ENCODE assay signal across 8 cellular contexts in the genomic region with DNA sequence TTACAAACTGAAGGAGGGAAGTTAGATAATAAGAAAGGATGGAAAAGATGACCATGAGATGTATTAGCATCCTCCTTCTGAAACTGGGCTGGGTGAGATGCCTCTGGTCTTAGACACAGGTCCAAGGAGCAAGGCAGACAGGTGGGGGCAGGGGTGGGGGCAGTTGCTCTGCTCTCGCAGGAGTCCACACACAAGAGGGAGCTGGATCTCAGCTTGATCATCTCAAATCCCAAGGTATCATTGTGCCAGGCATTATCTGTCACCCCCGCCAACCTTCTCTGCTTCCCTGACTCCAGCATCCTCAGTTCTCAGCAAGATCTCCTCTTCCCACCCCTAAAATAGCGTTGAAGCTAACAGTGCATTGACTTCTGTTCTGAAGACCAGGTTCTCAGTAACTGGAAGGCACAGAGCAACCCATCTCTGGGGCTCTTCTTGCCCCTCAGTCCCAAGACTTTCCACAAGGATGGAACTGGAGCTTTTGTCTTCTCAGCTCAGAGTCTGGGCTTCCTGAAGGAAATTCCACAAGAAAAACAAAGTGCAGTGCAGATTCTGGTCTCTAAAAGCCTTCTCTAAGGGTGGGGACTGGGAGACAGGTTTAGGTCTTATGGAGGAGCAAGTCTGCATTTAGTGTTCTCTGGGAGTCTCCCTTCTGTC. TPM values are rescaled to one million over a fixed set of nuclear protein-coding genes. Genes with fewer than 3 reads are reported as not detected.
A peak's percentile ranks its signal among the peaks of the same experiment; 100 is the strongest.
DNase-seq lines count a peak whose midpoint lies in the region; TF ChIP-seq lines count a peak whose summit lies in the region.

No MANE protein-coding gene starts in this region.

- peaks cover 0 to 11% (median 5%) of the 10 kb centered on the region in 4 donors for H3K36me3 ChIP-seq in stomach

- no peaks in the 10 kb centered on the region for H3K9me3 ChIP-seq in iPS-18c (ENCODE audit: control insufficient read depth, insufficient read depth, low read length)
- H3K9me3 ChIP-seq in stomach, result no peaks in the 10 kb centered on the region

- peak overlapping the region; percentile 73 for H3K27ac Mint-ChIP-seq in activated T-helper 1 cell treated with anti-CD3 and anti-CD28 coated beads, Interleukin-12 subunit alpha, Interleukin-12 subunit beta, Interleukin-2, Interleukin-4 antibody, amounts not matched to agents 30 ng/mL and 10 ng/mL and 1 ng/mL, durations not matched to agents 14 hours and 24 hours and 36 hours

- H3K9me3 Mint-ChIP-seq in activated T-helper 1 cell treated with anti-CD3 and anti-CD28 coated beads, Interleukin-12 subunit alpha, Interleukin-12 subunit beta, Interleukin-2, Interleukin-4 antibody, amounts not matched to agents 30 ng/mL and 10 ng/mL and 1 ng/mL, durations not matched to agents 14 hours and 24 hours and 36 hours, result no peaks in the 10 kb centered on the region

- DNase-seq in NCI-H2196 (lab: John Stamatoyannopoulos, UW; ENCODE audit: unreplicated experiment) (peak; percentile 8), NCI-H2196 treated with DMSO at 0.1 percent for 48 hours (lab: John Stamatoyannopoulos, UW; ENCODE audit: unreplicated experiment) (no peak), stomach (no peak), HuH-7.5 (ENCODE audit: low spot score) (no peak), HCEC 1CT (no peak), foreskin melanocyte (no peak)
- DNase-seq in activated T-helper 1 cell treated with anti-CD3 and anti-CD28 coated beads, Interleukin-12 subunit alpha, Interleukin-12 subunit beta, Interleukin-2, Interleukin-4 antibody, amounts not matched to agents 30 ng/mL and 10 ng/mL and 1 ng/mL, durations not matched to agents 14 hours and 24 hours and 36 hours (ENCODE audit: low spot score), result no peak

- intact Hi-C loops in activated T-helper 1 cell treated with anti-CD3 and anti-CD28 coated beads, Interleukin-12 subunit alpha, Interleukin-12 subunit beta, Interleukin-2, Interleukin-4 antibody, amounts not matched to agents 30 ng/mL and 10 ng/mL and 1 ng/mL, durations not matched to agents 14 hours and 24 hours and 36 hours (cut with micrococcal nuclease), result no loop called here
- intact Hi-C loops in stomach (cut with DNase I; ENCODE audit: low total_unique reads), result no loop called here

- H3K4me3 ChIP-seq in iPS-18c (ENCODE audit: insufficient read depth, low read depth, low read length) (peak overlapping the region; percentile 92), stomach (peak overlapping the region; percentile 90 to 98 (median 92))

- peaks cover 25 to 74% (median 48%) of the 10 kb centered on the region in 4 donors for H3K4me1 ChIP-seq in stomach

- no peak for TF ChIP-seq POLR2A in stomach (IDR thresholded peaks at IDR 0.05)

- peaks cover 69% of the 10 kb centered on the region for H3K4me1 Mint-ChIP-seq in activated T-helper 1 cell treated with anti-CD3 and anti-CD28 coated beads, Interleukin-12 subunit alpha, Interleukin-12 subunit beta, Interleukin-2, Interleukin-4 antibody, amounts not matched to agents 30 ng/mL and 10 ng/mL and 1 ng/mL, durations not matched to agents 14 hours and 24 hours and 36 hours (ENCODE audit: low read depth)

- H3K27ac ChIP-seq in stomach, result peak overlapping the region; percentile 91 to 97 (median 95)

- no peak for TF ChIP-seq CTCF in stomach (IDR thresholded peaks at IDR 0.05)

- no peak for TF ChIP-seq EP300 in stomach (IDR thresholded peaks at IDR 0.05)

- peaks cover 38% of the 10 kb centered on the region for H3K36me3 Mint-ChIP-seq in activated T-helper 1 cell treated with anti-CD3 and anti-CD28 coated beads, Interleukin-12 subunit alpha, Interleukin-12 subunit beta, Interleukin-2, Interleukin-4 antibody, amounts not matched to agents 30 ng/mL and 10 ng/mL and 1 ng/mL, durations not matched to agents 14 hours and 24 hours and 36 hours (ENCODE audit: low read depth)

- H3K4me3 Mint-ChIP-seq in activated T-helper 1 cell treated with anti-CD3 and anti-CD28 coated beads, Interleukin-12 subunit alpha, Interleukin-12 subunit beta, Interleukin-2, Interleukin-4 antibody, amounts not matched to agents 30 ng/mL and 10 ng/mL and 1 ng/mL, durations not matched to agents 14 hours and 24 hours and 36 hours, result peak overlapping the region; percentile 95

- H3K27me3 ChIP-seq in stomach, result no peaks in the 10 kb centered on the region

- no peaks in the 10 kb centered on the region for H3K27me3 Mint-ChIP-seq in activated T-helper 1 cell treated with anti-CD3 and anti-CD28 coated beads, Interleukin-12 subunit alpha, Interleukin-12 subunit beta, Interleukin-2, Interleukin-4 antibody, amounts not matched to agents 30 ng/mL and 10 ng/mL and 1 ng/mL, durations not matched to agents 14 hours and 24 hours and 36 hours (ENCODE audit: insufficient read depth)

- WGBS in stomach, 5 donors, result 41 to 67% (median 47%) methylated on average over 3 of the region's 3 CpGs

RNA-seq across cellular contexts. Expression of gene FLOT2, which starts 1.6 kb away (rescaled TPM):
- total RNA-seq in activated T-helper 1 cell treated with anti-CD3 and anti-CD28 coated beads, Interleukin-12 subunit alpha, Interleukin-12 subunit beta, Interleukin-2, Interleukin-4 antibody, amounts not matched to agents 30 ng/mL and 10 ng/mL and 1 ng/mL, durations not matched to agents 14 hours and 24 hours and 36 hours, result 92.2 and 98.8 TPM in 2 replicates
- 10 to 100 TPM; 19.5 to 80.5 (median 42.4) TPM for total RNA-seq in stomach
- polyA plus RNA-seq in stomach, result 10 to 100 TPM; 32.1 to 43.2 (median 37.0) TPM

RNA-seq across cellular contexts. Expression of gene DHRS13, which starts 7.0 kb away (rescaled TPM):
- 34.6 and 34.9 TPM in 2 replicates for total RNA-seq in activated T-helper 1 cell treated with anti-CD3 and anti-CD28 coated beads, Interleukin-12 subunit alpha, Interleukin-12 subunit beta, Interleukin-2, Interleukin-4 antibody, amounts not matched to agents 30 ng/mL and 10 ng/mL and 1 ng/mL, durations not matched to agents 14 hours and 24 hours and 36 hours
- 10 to 100 TPM in 2 of 5 donors, 1 to 10 TPM in 2, not detected in 1; 6.4 to 33.5 (median 9.3) TPM for total RNA-seq in stomach
- polyA plus RNA-seq in stomach, result 10 to 100 TPM in 1 of 3 donors, 1 to 10 TPM in 2; 4.4 to 13.4 (median 6.0) TPM

RNA-seq across cellular contexts. Expression of gene ERAL1, which starts 41.1 kb away (rescaled TPM):
- 60.4 and 61.5 TPM in 2 replicates for total RNA-seq in activated T-helper 1 cell treated with anti-CD3 and anti-CD28 coated beads, Interleukin-12 subunit alpha, Interleukin-12 subunit beta, Interleukin-2, Interleukin-4 antibody, amounts not matched to agents 30 ng/mL and 10 ng/mL and 1 ng/mL, durations not matched to agents 14 hours and 24 hours and 36 hours
- 10 to 100 TPM; 23.1 to 97.0 (median 60.0) TPM for total RNA-seq in stomach
- 10 to 100 TPM; 36.7 to 50.3 (median 42.6) TPM for polyA plus RNA-seq in stomach

RNA-seq across cellular contexts. Expression of gene FAM222B, which starts 53.3 kb away (rescaled TPM):
- 27.5 and 28.1 TPM in 2 replicates for total RNA-seq in activated T-helper 1 cell treated with anti-CD3 and anti-CD28 coated beads, Interleukin-12 subunit alpha, Interleukin-12 subunit beta, Interleukin-2, Interleukin-4 antibody, amounts not matched to agents 30 ng/mL and 10 ng/mL and 1 ng/mL, durations not matched to agents 14 hours and 24 hours and 36 hours
- 10 to 100 TPM in 3 of 5 donors, 1 to 10 TPM in 2; 5.5 to 29.6 (median 14.0) TPM for total RNA-seq in stomach
- polyA plus RNA-seq in stomach, result 1 to 10 TPM; 4.4 to 8.3 (median 6.6) TPM

RNA-seq across cellular contexts. Expression of gene PHF12, which starts 55.4 kb away (rescaled TPM):
- 58.4 and 64.9 TPM in 2 replicates for total RNA-seq in activated T-helper 1 cell treated with anti-CD3 and anti-CD28 coated beads, Interleukin-12 subunit alpha, Interleukin-12 subunit beta, Interleukin-2, Interleukin-4 antibody, amounts not matched to agents 30 ng/mL and 10 ng/mL and 1 ng/mL, durations not matched to agents 14 hours and 24 hours and 36 hours
- total RNA-seq in stomach, result 100 to 1,000 TPM in 1 of 5 donors, 10 to 100 TPM in 4; 23.2 to 206 (median 48.5) TPM
- polyA plus RNA-seq in stomach, result 1 to 10 TPM; 8.3 to 9.8 (median 8.6) TPM
